ENCODE assay signal across 1 cellular context in genomic region chr9:125261501-125262216, GRCh38.
A peak's percentile ranks its signal among the peaks of the same experiment; 100 is the strongest.
TF ChIP-seq lines count a peak whose summit lies in the region.

Gene GAPVD1 (plus strand): TSS chr9:125261826. CDS start chr9:125298922, 37,096 bp downstream.

TF ChIP-seq in GM12878, 131 proteins besides CTCF, POLR2A, EP300 and RAD21 (continued from another document and continues in another):
- TF ChIP-seq RBBP5 (conservative IDR thresholded peaks at IDR 0.05): no peak
- TF ChIP-seq MAX (IDR thresholded peaks at IDR 0.05; ENCODE audit: low read depth, low read length): no peak; the same call in 1 of the 2 replicates
- TF ChIP-seq MTA2 (IDR thresholded peaks at IDR 0.05; ENCODE audit: low read depth): no peak
- no peak for TF ChIP-seq EED (IDR thresholded peaks at IDR 0.05; ENCODE audit: low read depth)
- TF ChIP-seq IRF5 (IDR thresholded peaks at IDR 0.05; ENCODE audit: borderline replicate concordance): no peak
- TF ChIP-seq EZH2 (IDR thresholded peaks at IDR 0.05; ENCODE audit: borderline replicate concordance, control insufficient read depth, low read depth, low read length): no peak
- peak; percentile 27 for TF ChIP-seq SP1 (IDR thresholded peaks at IDR 0.05; ENCODE audit: low read depth, low read length)
- TF ChIP-seq NR2C2 (IDR thresholded peaks at IDR 0.05; ENCODE audit: borderline replicate concordance, control insufficient read depth, insufficient read length, low read depth): no peak
- 0 out of 2 replicates have a peak, but pooled peaks have one; percentile 87 for TF ChIP-seq GATAD2B (conservative IDR thresholded peaks at IDR 0.05; ENCODE audit: low read depth)
- no peak for TF ChIP-seq ZBTB11 (CRISPR knock-in tag; IDR thresholded peaks at IDR 0.05)
- no peak for TF ChIP-seq FOXM1 (IDR thresholded peaks at IDR 0.05; ENCODE audit: low read depth, low read length)
- peak; percentile 76 for TF ChIP-seq ELK1 (IDR thresholded peaks at IDR 0.05; ENCODE audit: low read depth, low read length)
- no peak for TF ChIP-seq WRNIP1 (IDR thresholded peaks at IDR 0.05; ENCODE audit: borderline replicate concordance, low read depth, low read length)
- TF ChIP-seq POU2F2 (IDR thresholded peaks at IDR 0.05; ENCODE audit: borderline replicate concordance, low read depth, low read length): peak; percentile 71; the same call in 1 of the 3 replicates
- TF ChIP-seq ATF7 (IDR thresholded peaks at IDR 0.05; ENCODE audit: low read depth): peak; percentile 7
- TF ChIP-seq CHD4 (IDR thresholded peaks at IDR 0.05): no peak
- TF ChIP-seq PRDM15 (CRISPR knock-in tag; IDR thresholded peaks at IDR 0.05): no peak
- peak; percentile 70; the same call in 1 of the 2 replicates for TF ChIP-seq TAF1 (IDR thresholded peaks at IDR 0.05; ENCODE audit: borderline replicate concordance, low read depth, low read length)
- peak; percentile 45; the same call in 1 of the 2 replicates for TF ChIP-seq CREB1 (IDR thresholded peaks at IDR 0.05; ENCODE audit: low read depth)
- TF ChIP-seq RUNX3 (IDR thresholded peaks at IDR 0.05; ENCODE audit: low read length): peak; percentile 37; the same call in 1 of the 2 replicates
- TF ChIP-seq RELA (IDR thresholded peaks at IDR 0.05; ENCODE audit: borderline replicate concordance, partially characterized antibody): peak; percentile 62
- peak; percentile 31; the same call in 1 of the 2 replicates for TF ChIP-seq CHD2 (IDR thresholded peaks at IDR 0.05; ENCODE audit: borderline replicate concordance, low read depth, low read length)
- TF ChIP-seq RFX5 (IDR thresholded peaks at IDR 0.05; ENCODE audit: low read depth, low read length): no peak
- TF ChIP-seq TBL1XR1 (IDR thresholded peaks at IDR 0.05; ENCODE audit: low read depth, low read length): 0 out of 2 replicates have a peak, but pooled peaks have one; percentile 8
- TF ChIP-seq SMAD5 (IDR thresholded peaks at IDR 0.05; ENCODE audit: low read depth): peak; percentile 66
- TF ChIP-seq CREM (IDR thresholded peaks at IDR 0.05; ENCODE audit: low read depth): peak; percentile 17; the same call in 1 of the 2 replicates
- no peak; the same call in 1 of the 2 replicates for TF ChIP-seq HDGF (IDR thresholded peaks at IDR 0.05)
- TF ChIP-seq ZBTB40 (IDR thresholded peaks at IDR 0.05; ENCODE audit: borderline replicate concordance): peak; percentile 82
- no peak for TF ChIP-seq MEF2A (IDR thresholded peaks at IDR 0.05; ENCODE audit: insufficient read depth, low read depth, low read length)
- TF ChIP-seq NFYA (IDR thresholded peaks at IDR 0.05; ENCODE audit: borderline replicate concordance, low read depth, low read length): no peak
- TF ChIP-seq STAT1 (conservative IDR thresholded peaks at IDR 0.05): 0 out of 2 replicates have a peak, but pooled peaks have one; percentile 44
- TF ChIP-seq KAT2A (conservative IDR thresholded peaks at IDR 0.05; ENCODE audit: control insufficient read depth, low read depth, low read length): no peak
- TF ChIP-seq JUNB (IDR thresholded peaks at IDR 0.05): no peak
- TF ChIP-seq SREBF2 (IDR thresholded peaks at IDR 0.05; ENCODE audit: low read length): no peak
- peak; percentile 3 to 75; a peak in 2 of 4 replicates for TF ChIP-seq BHLHE40 (IDR thresholded peaks at IDR 0.05; ENCODE audit: borderline replicate concordance in 1 of 2, low read depth in 2 of 2, low read length in 1 of 2)
- TF ChIP-seq RB1 (IDR thresholded peaks at IDR 0.05; ENCODE audit: borderline replicate concordance): no peak; the same call in 1 of the 2 replicates
- TF ChIP-seq KDM1A (IDR thresholded peaks at IDR 0.05; ENCODE audit: borderline replicate concordance): no peak
- TF ChIP-seq E2F4 (IDR thresholded peaks at IDR 0.05; ENCODE audit: low read depth, low read length): no peak
- TF ChIP-seq ATF3 (IDR thresholded peaks at IDR 0.05; ENCODE audit: borderline replicate concordance, extremely low read depth, low read depth, low read length): peak; percentile 74; the same call in 1 of the 2 replicates
- no peak for TF ChIP-seq RCOR1 (conservative IDR thresholded peaks at IDR 0.05; ENCODE audit: low read depth, low read length)
- TF ChIP-seq E2F8 (IDR thresholded peaks at IDR 0.05; ENCODE audit: low read depth, partially characterized antibody): no peak
- peak; percentile 32 for TF ChIP-seq MEF2B (IDR thresholded peaks at IDR 0.05; ENCODE audit: partially characterized antibody, poor library complexity, severe bottlenecking)
- TF ChIP-seq ZNF622 (IDR thresholded peaks at IDR 0.05): no peak
- TF ChIP-seq PML (IDR thresholded peaks at IDR 0.05; ENCODE audit: low read length): peak; percentile 78; the same call in 1 of the 2 replicates
- TF ChIP-seq YY1 (IDR thresholded peaks at IDR 0.05; ENCODE audit: low read depth, low read length): peak; percentile 83
- TF ChIP-seq NBN (IDR thresholded peaks at IDR 0.05): 0 out of 2 replicates have a peak, but pooled peaks have one; percentile 22
- TF ChIP-seq HCFC1 (IDR thresholded peaks at IDR 0.05; ENCODE audit: low read length): peak; percentile 96
